11 cellular contexts compared by ENCODE assay signal in the genomic region with DNA sequence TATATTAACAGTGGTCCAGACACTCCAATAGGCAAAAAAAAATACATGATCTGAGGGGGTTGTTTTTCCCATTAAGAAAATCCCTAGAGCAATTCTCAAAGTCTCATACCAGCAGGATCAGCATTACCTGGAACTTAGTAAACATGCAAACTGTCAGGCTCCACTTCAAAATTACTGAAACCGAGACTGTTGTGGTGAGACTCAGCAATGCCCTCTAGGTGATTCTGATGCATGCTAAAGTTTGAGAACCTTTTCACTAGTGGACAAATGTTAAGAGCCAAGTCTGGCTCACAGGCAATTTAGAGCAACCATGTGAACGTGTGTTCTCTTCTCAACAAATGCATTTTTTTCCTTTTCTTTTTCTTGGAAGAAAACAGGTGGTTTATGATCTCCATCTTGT. TPM values are rescaled to one million over a fixed set of nuclear protein-coding genes. Genes with fewer than 3 reads are reported as not detected.
DNase-seq lines count a peak whose midpoint lies in the region; ATAC-seq lines count a peak whose summit lies in the region.
"Had no signal": no experiment of that assay in that cellular context is flagged by ENCODE, and none has a peak within 500 bp of the region (broad histone marks: within the 10 kb centered on the region; RNA-seq: fewer than 3 reads in every experiment).

No MANE protein-coding gene starts in this region.

- no peak overlapping the region for H3K4me3 Mint-ChIP-seq in stimulated activated effector memory CD8-positive, alpha-beta T cell treated with anti-CD3 and anti-CD28 coated beads, Interleukin-12 subunit alpha, Interleukin-12 subunit beta, amount 100 ng/mL, for 72 hours
- H3K4me3 Mint-ChIP-seq: T-cell had no signal

- H3K4me1 Mint-ChIP-seq in stimulated activated effector memory CD8-positive, alpha-beta T cell treated with anti-CD3 and anti-CD28 coated beads, Interleukin-12 subunit alpha, Interleukin-12 subunit beta, amount 100 ng/mL, for 72 hours, result no peaks in the 10 kb centered on the region
- H3K4me1 Mint-ChIP-seq: T-cell had no signal

- no peak for DNase-seq in stimulated activated effector memory CD8-positive, alpha-beta T cell treated with anti-CD3 and anti-CD28 coated beads, Interleukin-12 subunit alpha, Interleukin-12 subunit beta, amount 100 ng/mL, for 72 hours (ENCODE audit: low spot score in 2 of 2)
- no peak for DNase-seq in GF-D8 (lab: John Stamatoyannopoulos, UW)
- DNase-seq in LoVo (ENCODE audit: low spot score), result no peak
- no peak for DNase-seq in dermis blood vessel endothelial cell
- DNase-seq: activated CD4-positive, alpha-beta T cell treated with anti-CD3 and anti-CD28 coated beads, Interleukin-2, amount 50 U/mL, for 4 hours; Calu3; NCI-H1694; T-cell had no signal

- peaks cover 44% of the 10 kb centered on the region for H3K36me3 Mint-ChIP-seq in stimulated activated effector memory CD8-positive, alpha-beta T cell treated with anti-CD3 and anti-CD28 coated beads, Interleukin-12 subunit alpha, Interleukin-12 subunit beta, amount 100 ng/mL, for 72 hours

- ATAC-seq in GM18873 (IDR thresholded peaks at IDR 0.05; ENCODE audit: low FRiP score, unreplicated experiment) (peak; percentile 93), GM21576 (IDR thresholded peaks at IDR 0.05; ENCODE audit: unreplicated experiment) (peak; percentile 97), HG03139 (IDR thresholded peaks at IDR 0.05; ENCODE audit: unreplicated experiment) (peak; percentile 74)
- ATAC-seq in stimulated activated effector memory CD8-positive, alpha-beta T cell treated with anti-CD3 and anti-CD28 coated beads, Interleukin-12 subunit alpha, Interleukin-12 subunit beta, amount 100 ng/mL, for 72 hours, result peak; percentile 67
- ATAC-seq: T-cell had no signal

- no peaks in the 10 kb centered on the region for H3K9me3 Mint-ChIP-seq in stimulated activated effector memory CD8-positive, alpha-beta T cell treated with anti-CD3 and anti-CD28 coated beads, Interleukin-12 subunit alpha, Interleukin-12 subunit beta, amount 100 ng/mL, for 72 hours
- H3K9me3 Mint-ChIP-seq: T-cell had no signal

- no peak overlapping the region for H3K27ac Mint-ChIP-seq in stimulated activated effector memory CD8-positive, alpha-beta T cell treated with anti-CD3 and anti-CD28 coated beads, Interleukin-12 subunit alpha, Interleukin-12 subunit beta, amount 100 ng/mL, for 72 hours
- H3K27ac Mint-ChIP-seq: T-cell had no signal

RNA-seq across cellular contexts. Expression of gene NEK1, which starts 30.2 kb away (rescaled TPM):
- total RNA-seq in dermis blood vessel endothelial cell, result 7.8 and 13.4 TPM in 2 replicates

RNA-seq across cellular contexts. Expression of gene CLCN3, which starts 38.2 kb away (rescaled TPM):
- total RNA-seq in dermis blood vessel endothelial cell, result 91.6 and 130 TPM in 2 replicates
